Comparison of ENCODE assay signal across 1 cellular context in the genomic region with DNA sequence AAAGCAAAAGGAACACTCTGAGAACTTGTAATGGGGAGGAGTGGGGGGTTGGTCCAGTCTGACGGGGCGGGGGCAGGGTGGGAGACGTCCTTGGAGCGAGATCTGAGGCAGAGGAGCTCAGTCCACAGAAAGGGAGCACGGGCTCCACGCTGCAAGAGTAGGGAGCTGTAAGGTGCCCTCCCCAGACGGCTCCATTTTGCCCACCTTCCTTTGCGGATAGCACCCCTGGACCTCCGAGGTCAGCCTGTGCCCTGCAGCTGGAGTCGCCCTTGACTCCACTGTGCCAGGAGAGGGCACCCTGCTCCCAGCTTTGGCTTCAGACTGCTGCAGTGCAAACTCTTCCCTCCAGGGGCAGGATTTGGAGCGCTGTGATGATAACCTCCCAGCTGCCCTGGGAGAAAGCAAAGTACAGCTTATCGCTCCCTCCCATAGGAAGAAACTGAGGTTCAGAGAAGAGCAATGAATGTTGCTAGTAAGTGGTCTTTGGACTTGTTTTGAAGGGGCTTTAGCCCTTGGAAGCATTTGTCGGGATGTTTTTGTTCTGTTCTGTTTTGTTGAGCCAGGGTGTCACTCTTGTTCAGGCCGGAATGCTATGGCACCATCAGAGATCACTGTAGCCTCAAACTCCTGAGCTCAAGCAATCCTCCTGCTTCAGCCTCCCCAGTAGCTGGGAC.
TF ChIP-seq lines count a peak whose summit lies in the region.

No MANE protein-coding gene starts in this region.

TF ChIP-seq in GM12878, 131 proteins besides CTCF, POLR2A, EP300 and RAD21 (continued from another document and continues in another):
- TF ChIP-seq BHLHE40 (IDR thresholded peaks at IDR 0.05; ENCODE audit: borderline replicate concordance in 1 of 2, low read depth in 2 of 2, low read length in 1 of 2): peak; percentile 23 to 43; a peak in 1 of 4 replicates
- peak; percentile 68 for TF ChIP-seq MEF2A (IDR thresholded peaks at IDR 0.05; ENCODE audit: insufficient read depth, low read depth, low read length)
- no peak; the same call in 1 of the 2 replicates for TF ChIP-seq NBN (IDR thresholded peaks at IDR 0.05)
- TF ChIP-seq YY1 (IDR thresholded peaks at IDR 0.05; ENCODE audit: low read depth, low read length): peak; percentile 88
- TF ChIP-seq ZNF217 (IDR thresholded peaks at IDR 0.05): no peak
- TF ChIP-seq, protein P1, sequence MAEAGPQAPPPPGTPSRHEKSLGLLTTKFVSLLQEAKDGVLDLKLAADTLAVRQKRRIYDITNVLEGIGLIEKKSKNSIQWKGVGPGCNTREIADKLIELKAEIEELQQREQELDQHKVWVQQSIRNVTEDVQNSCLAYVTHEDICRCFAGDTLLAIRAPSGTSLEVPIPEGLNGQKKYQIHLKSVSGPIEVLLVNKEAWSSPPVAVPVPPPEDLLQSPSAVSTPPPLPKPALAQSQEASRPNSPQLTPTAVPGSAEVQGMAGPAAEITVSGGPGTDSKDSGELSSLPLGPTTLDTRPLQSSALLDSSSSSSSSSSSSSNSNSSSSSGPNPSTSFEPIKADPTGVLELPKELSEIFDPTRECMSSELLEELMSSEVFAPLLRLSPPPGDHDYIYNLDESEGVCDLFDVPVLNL (IDR thresholded peaks at IDR 0.05; ENCODE audit: low read depth, low read length): no peak
- TF ChIP-seq IKZF1 (conservative IDR thresholded peaks at IDR 0.05): peak; percentile 40; the same call in 1 of the 2 replicates
- TF ChIP-seq FOXK2 (IDR thresholded peaks at IDR 0.05): no peak
- TF ChIP-seq NRF1 (conservative IDR thresholded peaks at IDR 0.05; ENCODE audit: low read depth, low read length): no peak
- TF ChIP-seq WRNIP1 (IDR thresholded peaks at IDR 0.05; ENCODE audit: borderline replicate concordance, low read depth, low read length): peak; percentile 71; the same call in 1 of the 2 replicates
- peak; percentile 52; the same call in 1 of the 2 replicates for TF ChIP-seq TARDBP (IDR thresholded peaks at IDR 0.05; ENCODE audit: borderline replicate concordance)
- TF ChIP-seq, protein P2, sequence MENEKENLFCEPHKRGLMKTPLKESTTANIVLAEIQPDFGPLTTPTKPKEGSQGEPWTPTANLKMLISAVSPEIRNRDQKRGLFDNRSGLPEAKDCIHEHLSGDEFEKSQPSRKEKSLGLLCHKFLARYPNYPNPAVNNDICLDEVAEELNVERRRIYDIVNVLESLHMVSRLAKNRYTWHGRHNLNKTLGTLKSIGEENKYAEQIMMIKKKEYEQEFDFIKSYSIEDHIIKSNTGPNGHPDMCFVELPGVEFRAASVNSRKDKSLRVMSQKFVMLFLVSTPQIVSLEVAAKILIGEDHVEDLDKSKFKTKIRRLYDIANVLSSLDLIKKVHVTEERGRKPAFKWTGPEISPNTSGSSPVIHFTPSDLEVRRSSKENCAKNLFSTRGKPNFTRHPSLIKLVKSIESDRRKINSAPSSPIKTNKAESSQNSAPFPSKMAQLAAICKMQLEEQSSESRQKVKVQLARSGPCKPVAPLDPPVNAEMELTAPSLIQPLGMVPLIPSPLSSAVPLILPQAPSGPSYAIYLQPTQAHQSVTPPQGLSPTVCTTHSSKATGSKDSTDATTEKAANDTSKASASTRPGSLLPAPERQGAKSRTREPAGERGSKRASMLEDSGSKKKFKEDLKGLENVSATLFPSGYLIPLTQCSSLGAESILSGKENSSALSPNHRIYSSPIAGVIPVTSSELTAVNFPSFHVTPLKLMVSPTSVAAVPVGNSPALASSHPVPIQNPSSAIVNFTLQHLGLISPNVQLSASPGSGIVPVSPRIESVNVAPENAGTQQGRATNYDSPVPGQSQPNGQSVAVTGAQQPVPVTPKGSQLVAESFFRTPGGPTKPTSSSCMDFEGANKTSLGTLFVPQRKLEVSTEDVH (IDR thresholded peaks at IDR 0.05; ENCODE audit: low read depth, partially characterized antibody): no peak
- TF ChIP-seq, protein P3, sequence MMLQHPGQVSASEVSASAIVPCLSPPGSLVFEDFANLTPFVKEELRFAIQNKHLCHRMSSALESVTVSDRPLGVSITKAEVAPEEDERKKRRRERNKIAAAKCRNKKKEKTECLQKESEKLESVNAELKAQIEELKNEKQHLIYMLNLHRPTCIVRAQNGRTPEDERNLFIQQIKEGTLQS (IDR thresholded peaks at IDR 0.05; ENCODE audit: borderline replicate concordance, extremely low read depth, low read depth, low read length): peak; percentile 66; the same call in 1 of the 2 replicates
- no peak for TF ChIP-seq EZH2 (IDR thresholded peaks at IDR 0.05; ENCODE audit: borderline replicate concordance, control insufficient read depth, low read depth, low read length)
- TF ChIP-seq RELA (IDR thresholded peaks at IDR 0.05; ENCODE audit: borderline replicate concordance, partially characterized antibody): peak; percentile 81
- 0 out of 2 replicates have a peak, but pooled peaks have one; percentile 40 for TF ChIP-seq STAT1 (conservative IDR thresholded peaks at IDR 0.05)
- TF ChIP-seq ATF7 (IDR thresholded peaks at IDR 0.05; ENCODE audit: low read depth): no peak
- TF ChIP-seq ZNF274 (IDR thresholded peaks at IDR 0.05; ENCODE audit: insufficient read depth, insufficient read length): no peak
- peak; percentile 95 for TF ChIP-seq SMARCA5 (IDR thresholded peaks at IDR 0.05)
- no peak for TF ChIP-seq SMAD1 (IDR thresholded peaks at IDR 0.05; ENCODE audit: low read depth, partially characterized antibody)
- peak; percentile 85 for TF ChIP-seq FOXM1 (IDR thresholded peaks at IDR 0.05; ENCODE audit: low read depth, low read length)
- no peak for TF ChIP-seq MXI1 (IDR thresholded peaks at IDR 0.05; ENCODE audit: low read depth, low read length)
- peak; percentile 72 for TF ChIP-seq IRF4 (IDR thresholded peaks at IDR 0.05; ENCODE audit: low read depth, low read length)
- no peak for TF ChIP-seq KAT2A (conservative IDR thresholded peaks at IDR 0.05; ENCODE audit: control insufficient read depth, low read depth, low read length)
- TF ChIP-seq IKZF2 (IDR thresholded peaks at IDR 0.05): peak in 1 of 2 experiments; percentile 39; a peak in 1 of 4 replicates
- TF ChIP-seq POU2F2 (IDR thresholded peaks at IDR 0.05; ENCODE audit: borderline replicate concordance, low read depth, low read length): peak; percentile 75; the same call in 1 of the 3 replicates
- TF ChIP-seq, protein P4, sequence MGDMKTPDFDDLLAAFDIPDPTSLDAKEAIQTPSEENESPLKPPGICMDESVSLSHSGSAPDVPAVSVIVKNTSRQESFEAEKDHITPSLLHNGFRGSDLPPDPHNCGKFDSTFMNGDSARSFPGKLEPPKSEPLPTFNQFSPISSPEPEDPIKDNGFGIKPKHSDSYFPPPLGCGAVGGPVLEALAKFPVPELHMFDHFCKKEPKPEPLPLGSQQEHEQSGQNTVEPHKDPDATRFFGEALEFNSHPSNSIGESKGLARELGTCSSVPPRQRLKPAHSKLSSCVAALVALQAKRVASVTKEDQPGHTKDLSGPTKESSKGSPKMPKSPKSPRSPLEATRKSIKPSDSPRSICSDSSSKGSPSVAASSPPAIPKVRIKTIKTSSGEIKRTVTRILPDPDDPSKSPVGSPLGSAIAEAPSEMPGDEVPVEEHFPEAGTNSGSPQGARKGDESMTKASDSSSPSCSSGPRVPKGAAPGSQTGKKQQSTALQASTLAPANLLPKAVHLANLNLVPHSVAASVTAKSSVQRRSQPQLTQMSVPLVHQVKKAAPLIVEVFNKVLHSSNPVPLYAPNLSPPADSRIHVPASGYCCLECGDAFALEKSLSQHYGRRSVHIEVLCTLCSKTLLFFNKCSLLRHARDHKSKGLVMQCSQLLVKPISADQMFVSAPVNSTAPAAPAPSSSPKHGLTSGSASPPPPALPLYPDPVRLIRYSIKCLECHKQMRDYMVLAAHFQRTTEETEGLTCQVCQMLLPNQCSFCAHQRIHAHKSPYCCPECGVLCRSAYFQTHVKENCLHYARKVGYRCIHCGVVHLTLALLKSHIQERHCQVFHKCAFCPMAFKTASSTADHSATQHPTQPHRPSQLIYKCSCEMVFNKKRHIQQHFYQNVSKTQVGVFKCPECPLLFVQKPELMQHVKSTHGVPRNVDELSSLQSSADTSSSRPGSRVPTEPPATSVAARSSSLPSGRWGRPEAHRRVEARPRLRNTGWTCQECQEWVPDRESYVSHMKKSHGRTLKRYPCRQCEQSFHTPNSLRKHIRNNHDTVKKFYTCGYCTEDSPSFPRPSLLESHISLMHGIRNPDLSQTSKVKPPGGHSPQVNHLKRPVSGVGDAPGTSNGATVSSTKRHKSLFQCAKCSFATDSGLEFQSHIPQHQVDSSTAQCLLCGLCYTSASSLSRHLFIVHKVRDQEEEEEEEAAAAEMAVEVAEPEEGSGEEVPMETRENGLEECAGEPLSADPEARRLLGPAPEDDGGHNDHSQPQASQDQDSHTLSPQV (IDR thresholded peaks at IDR 0.05): peak; percentile 94
- TF ChIP-seq NR2F1 (conservative IDR thresholded peaks at IDR 0.05): peak; percentile 91
- TF ChIP-seq BACH1 (IDR thresholded peaks at IDR 0.05; ENCODE audit: borderline replicate concordance): 0 out of 2 replicates have a peak, but pooled peaks have one; percentile 46
- TF ChIP-seq TCF3 (IDR thresholded peaks at IDR 0.05; ENCODE audit: borderline replicate concordance, insufficient read depth, low read depth, low read length): peak; percentile 56; the same call in 1 of the 2 replicates
- TF ChIP-seq, protein P5, sequence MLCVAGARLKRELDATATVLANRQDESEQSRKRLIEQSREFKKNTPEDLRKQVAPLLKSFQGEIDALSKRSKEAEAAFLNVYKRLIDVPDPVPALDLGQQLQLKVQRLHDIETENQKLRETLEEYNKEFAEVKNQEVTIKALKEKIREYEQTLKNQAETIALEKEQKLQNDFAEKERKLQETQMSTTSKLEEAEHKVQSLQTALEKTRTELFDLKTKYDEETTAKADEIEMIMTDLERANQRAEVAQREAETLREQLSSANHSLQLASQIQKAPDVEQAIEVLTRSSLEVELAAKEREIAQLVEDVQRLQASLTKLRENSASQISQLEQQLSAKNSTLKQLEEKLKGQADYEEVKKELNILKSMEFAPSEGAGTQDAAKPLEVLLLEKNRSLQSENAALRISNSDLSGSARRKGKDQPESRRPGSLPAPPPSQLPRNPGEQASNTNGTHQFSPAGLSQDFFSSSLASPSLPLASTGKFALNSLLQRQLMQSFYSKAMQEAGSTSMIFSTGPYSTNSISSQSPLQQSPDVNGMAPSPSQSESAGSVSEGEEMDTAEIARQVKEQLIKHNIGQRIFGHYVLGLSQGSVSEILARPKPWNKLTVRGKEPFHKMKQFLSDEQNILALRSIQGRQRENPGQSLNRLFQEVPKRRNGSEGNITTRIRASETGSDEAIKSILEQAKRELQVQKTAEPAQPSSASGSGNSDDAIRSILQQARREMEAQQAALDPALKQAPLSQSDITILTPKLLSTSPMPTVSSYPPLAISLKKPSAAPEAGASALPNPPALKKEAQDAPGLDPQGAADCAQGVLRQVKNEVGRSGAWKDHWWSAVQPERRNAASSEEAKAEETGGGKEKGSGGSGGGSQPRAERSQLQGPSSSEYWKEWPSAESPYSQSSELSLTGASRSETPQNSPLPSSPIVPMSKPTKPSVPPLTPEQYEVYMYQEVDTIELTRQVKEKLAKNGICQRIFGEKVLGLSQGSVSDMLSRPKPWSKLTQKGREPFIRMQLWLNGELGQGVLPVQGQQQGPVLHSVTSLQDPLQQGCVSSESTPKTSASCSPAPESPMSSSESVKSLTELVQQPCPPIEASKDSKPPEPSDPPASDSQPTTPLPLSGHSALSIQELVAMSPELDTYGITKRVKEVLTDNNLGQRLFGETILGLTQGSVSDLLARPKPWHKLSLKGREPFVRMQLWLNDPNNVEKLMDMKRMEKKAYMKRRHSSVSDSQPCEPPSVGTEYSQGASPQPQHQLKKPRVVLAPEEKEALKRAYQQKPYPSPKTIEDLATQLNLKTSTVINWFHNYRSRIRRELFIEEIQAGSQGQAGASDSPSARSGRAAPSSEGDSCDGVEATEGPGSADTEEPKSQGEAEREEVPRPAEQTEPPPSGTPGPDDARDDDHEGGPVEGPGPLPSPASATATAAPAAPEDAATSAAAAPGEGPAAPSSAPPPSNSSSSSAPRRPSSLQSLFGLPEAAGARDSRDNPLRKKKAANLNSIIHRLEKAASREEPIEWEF (IDR thresholded peaks at IDR 0.05; ENCODE audit: insufficient replicate concordance, low read depth, low read length): no peak
- TF ChIP-seq, protein P6, sequence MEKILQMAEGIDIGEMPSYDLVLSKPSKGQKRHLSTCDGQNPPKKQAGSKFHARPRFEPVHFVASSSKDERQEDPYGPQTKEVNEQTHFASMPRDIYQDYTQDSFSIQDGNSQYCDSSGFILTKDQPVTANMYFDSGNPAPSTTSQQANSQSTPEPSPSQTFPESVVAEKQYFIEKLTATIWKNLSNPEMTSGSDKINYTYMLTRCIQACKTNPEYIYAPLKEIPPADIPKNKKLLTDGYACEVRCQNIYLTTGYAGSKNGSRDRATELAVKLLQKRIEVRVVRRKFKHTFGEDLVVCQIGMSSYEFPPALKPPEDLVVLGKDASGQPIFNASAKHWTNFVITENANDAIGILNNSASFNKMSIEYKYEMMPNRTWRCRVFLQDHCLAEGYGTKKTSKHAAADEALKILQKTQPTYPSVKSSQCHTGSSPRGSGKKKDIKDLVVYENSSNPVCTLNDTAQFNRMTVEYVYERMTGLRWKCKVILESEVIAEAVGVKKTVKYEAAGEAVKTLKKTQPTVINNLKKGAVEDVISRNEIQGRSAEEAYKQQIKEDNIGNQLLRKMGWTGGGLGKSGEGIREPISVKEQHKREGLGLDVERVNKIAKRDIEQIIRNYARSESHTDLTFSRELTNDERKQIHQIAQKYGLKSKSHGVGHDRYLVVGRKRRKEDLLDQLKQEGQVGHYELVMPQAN (conservative IDR thresholded peaks at IDR 0.05): 0 out of 2 replicates have a peak, but pooled peaks have one; percentile 16
- TF ChIP-seq, protein P7, sequence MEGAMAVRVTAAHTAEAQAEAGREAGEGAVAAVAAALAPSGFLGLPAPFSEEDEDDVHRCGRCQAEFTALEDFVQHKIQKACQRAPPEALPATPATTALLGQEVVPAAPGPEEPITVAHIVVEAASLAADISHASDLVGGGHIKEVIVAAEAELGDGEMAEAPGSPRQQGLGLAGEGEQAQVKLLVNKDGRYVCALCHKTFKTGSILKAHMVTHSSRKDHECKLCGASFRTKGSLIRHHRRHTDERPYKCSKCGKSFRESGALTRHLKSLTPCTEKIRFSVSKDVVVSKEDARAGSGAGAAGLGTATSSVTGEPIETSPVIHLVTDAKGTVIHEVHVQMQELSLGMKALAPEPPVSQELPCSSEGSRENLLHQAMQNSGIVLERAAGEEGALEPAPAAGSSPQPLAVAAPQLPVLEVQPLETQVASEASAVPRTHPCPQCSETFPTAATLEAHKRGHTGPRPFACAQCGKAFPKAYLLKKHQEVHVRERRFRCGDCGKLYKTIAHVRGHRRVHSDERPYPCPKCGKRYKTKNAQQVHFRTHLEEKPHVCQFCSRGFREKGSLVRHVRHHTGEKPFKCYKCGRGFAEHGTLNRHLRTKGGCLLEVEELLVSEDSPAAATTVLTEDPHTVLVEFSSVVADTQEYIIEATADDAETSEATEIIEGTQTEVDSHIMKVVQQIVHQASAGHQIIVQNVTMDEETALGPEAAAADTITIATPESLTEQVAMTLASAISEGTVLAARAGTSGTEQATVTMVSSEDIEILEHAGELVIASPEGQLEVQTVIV (IDR thresholded peaks at IDR 0.05; ENCODE audit: borderline replicate concordance, partially characterized antibody): no peak
- no peak for TF ChIP-seq KLF5 (IDR thresholded peaks at IDR 0.05; ENCODE audit: partially characterized antibody)
- peak; percentile 24; the same call in 1 of the 2 replicates for TF ChIP-seq RUNX3 (IDR thresholded peaks at IDR 0.05; ENCODE audit: low read length)
- TF ChIP-seq SP1 (IDR thresholded peaks at IDR 0.05; ENCODE audit: low read depth, low read length): peak; percentile 35
- no peak; the same call in 1 of the 2 replicates for TF ChIP-seq CREM (IDR thresholded peaks at IDR 0.05; ENCODE audit: low read depth)
